8 cellular contexts compared by ENCODE assay signal in genomic region chr9:97923529-97924108, GRCh38. TPM values are rescaled to one million over a fixed set of nuclear protein-coding genes. Genes with fewer than 3 reads are reported as not detected.
A peak's percentile ranks its signal among the peaks of the same experiment; 100 is the strongest.
DNase-seq lines count a peak whose midpoint lies in the region; ATAC-seq and TF ChIP-seq lines count a peak whose summit lies in the region.

No MANE protein-coding gene starts in this region.

- no peaks in the 10 kb centered on the region for H3K27me3 ChIP-seq in WERI-Rb-1 (ENCODE audit: insufficient read depth, low read depth, severe bottlenecking)

- no peaks in the 10 kb centered on the region for H3K9me3 ChIP-seq in ES-I3 (ENCODE audit: control insufficient read depth, insufficient read depth, low read length)
- no peaks in the 10 kb centered on the region for H3K9me3 ChIP-seq in WERI-Rb-1 (ENCODE audit: severe bottlenecking)

- TF ChIP-seq CTCF in WERI-Rb-1 (IDR thresholded peaks at IDR 0.05; ENCODE audit: low read depth, low read length), result peak; percentile 57

- peak overlapping the region; percentile 73; the same call in 1 of the 2 replicates for H3K9ac ChIP-seq in ES-I3 (ENCODE audit: low read depth, low read length)

- intact Hi-C loops in left colon (cut with DNase I, micrococcal nuclease), result loop anchor here in 1 of 2 donors (5.0 to 10.0 kb wide), 3 partner anchors 61 to 334 kb away; partner anchors contain the start of genes ANP32B and TBC1D2

- H3K4me3 ChIP-seq in WERI-Rb-1 (ENCODE audit: low read depth, low read length), result peak overlapping the region; percentile 86

- peak overlapping the region; percentile 93 for H3K27ac ChIP-seq in WERI-Rb-1

- H3K36me3 ChIP-seq in ES-I3 (ENCODE audit: insufficient read depth, low read length) (no peaks in the 10 kb centered on the region), WERI-Rb-1 (no peaks in the 10 kb centered on the region; the same call in 1 of the 2 replicates)

- H3K4me1 ChIP-seq in ES-I3 (ENCODE audit: insufficient read depth, low read length), result no peaks in the 10 kb centered on the region

- DNase-seq in NCI-H2196 (lab: John Stamatoyannopoulos, UW; ENCODE audit: unreplicated experiment) (peak; percentile 74), WERI-Rb-1 (peak; percentile 82), left colon (peak; percentile 73 to 90)
- DNase-seq in central memory CD4-positive, alpha-beta T cell, result peak; percentile 77
- peak; percentile 73 to 77 for DNase-seq in stimulated activated CD4-positive, alpha-beta T cell treated with anti-CD3 and anti-CD28 coated beads, Interleukin-2, amount 100 ng/mL, for 24 hours

- peak; percentile 35 for ATAC-seq in HG03039 (IDR thresholded peaks at IDR 0.05; ENCODE audit: unreplicated experiment)
- peak; percentile 46 for ATAC-seq in left colon
- no peak for ATAC-seq in GM21717 (IDR thresholded peaks at IDR 0.05; ENCODE audit: unreplicated experiment)

RNA-seq across cellular contexts. Expression of gene TRMO, which starts 1.3 kb away (rescaled TPM):
- total RNA-seq in left colon, result 10 to 100 TPM; 14.0 to 15.0 TPM

RNA-seq across cellular contexts. Expression of gene HEMGN, which starts 14.4 kb away (rescaled TPM):
- total RNA-seq in left colon, result not detected

RNA-seq across cellular contexts. Expression of gene ANP32B, which starts 59.5 kb away (rescaled TPM):
- total RNA-seq in left colon, result 100 to 1,000 TPM in 1 of 2 donors, 10 to 100 TPM in 1; 98.2 to 137 TPM
